8 cellular contexts compared by ENCODE assay signal in genomic region chr3:115146418-115147328, GRCh38. TPM values are rescaled to one million over a fixed set of nuclear protein-coding genes. Genes with fewer than 3 reads are reported as not detected.
DNase-seq lines count a peak whose midpoint lies in the region; ATAC-seq and TF ChIP-seq lines count a peak whose summit lies in the region.

TSS of gene ZBTB20 (minus strand) at chr3:115147288.

- H3K4me1 Mint-ChIP-seq in endodermal cell, result peaks cover 2% of the 10 kb centered on the region
- H3K4me1 Mint-ChIP-seq in mesothelial cell of epicardium, result peaks cover 8% of the 10 kb centered on the region

- H3K9ac ChIP-seq in endodermal cell (ENCODE audit: extremely low read depth, low read length, poor library complexity, severe bottlenecking), result peak within 1 kb of the TSS; percentile 63

- peak within 1 kb of the TSS; percentile 87 for H3K4me3 Mint-ChIP-seq in endodermal cell
- peak within 1 kb of the TSS; percentile 93 for H3K4me3 Mint-ChIP-seq in mesothelial cell of epicardium

- in situ Hi-C loops in ACHN (cut with HindIII; ENCODE audit: low pct_ligation_motif_present, low pct_unique_long_range_greater_than_20kb, low sequenced_read_pairs), result no loop called here

- H3K9me3 ChIP-seq in endodermal cell (ENCODE audit: control insufficient read depth, low read length), result peaks cover 7% of the 10 kb centered on the region

- no peaks in the 10 kb centered on the region for H3K4me1 ChIP-seq in endodermal cell (ENCODE audit: control insufficient read depth, insufficient read depth, low read length)

- no peak for TF ChIP-seq CTCF in endodermal cell (conservative IDR thresholded peaks at IDR 0.05)
- no peak for TF ChIP-seq CTCF in mesothelial cell of epicardium (IDR thresholded peaks at IDR 0.05; ENCODE audit: unreplicated experiment)

- H3K27me3 ChIP-seq in endodermal cell (ENCODE audit: control insufficient read depth, insufficient read depth, low read length, poor library complexity, severe bottlenecking), result no peaks in the 10 kb centered on the region

- H3K4me3 ChIP-seq in endodermal cell (ENCODE audit: low read length), result peak within 1 kb of the TSS; percentile 88

- peak within 1 kb of the TSS; percentile 97 for H3K27ac ChIP-seq in endodermal cell (ENCODE audit: low read depth, low read length)

- DNase-seq in ACHN, result peak; percentile 74
- DNase-seq in NCI-H82 treated with DMSO at 0.1 percent for 48 hours (lab: John Stamatoyannopoulos, UW; ENCODE audit: unreplicated experiment), result peak; percentile 100
- peak; percentile 30 for DNase-seq in activated CD8-positive, alpha-beta memory T cell treated with anti-CD3 and anti-CD28 coated beads, Interleukin-2, amount 50 U/mL, for 1 hour (ENCODE audit: extremely low read depth)
- DNase-seq in endodermal cell, result peak; percentile 87
- DNase-seq in mesothelial cell of epicardium (ENCODE audit: low spot score in 2 of 2, unreplicated experiment in 2 of 2), result peak; percentile 43 to 72
- DNase-seq in stimulated activated CD8-positive, alpha-beta memory T cell treated with anti-CD3 and anti-CD28 coated beads, Interleukin-2, amount 100 ng/mL, for 48 hours (ENCODE audit: low read depth in 2 of 2), result peak; percentile 43 to 47

- WGBS in endodermal cell (ENCODE audit: insufficient coverage in 1 of 2, insufficient read length in 1 of 2), 2 experiments, result 0% methylated on average over 9 to 53 of the region's 72 CpGs

- H3K9me3 Mint-ChIP-seq in endodermal cell, result peaks cover 1% of the 10 kb centered on the region
- peaks cover 4% of the 10 kb centered on the region for H3K9me3 Mint-ChIP-seq in mesothelial cell of epicardium

- no peaks in the 10 kb centered on the region for H3K36me3 Mint-ChIP-seq in endodermal cell (ENCODE audit: low read depth)
- no peaks in the 10 kb centered on the region for H3K36me3 Mint-ChIP-seq in mesothelial cell of epicardium

- no peaks in the 10 kb centered on the region for H3K36me3 ChIP-seq in endodermal cell (ENCODE audit: control insufficient read depth, insufficient read depth, low read length)

- ATAC-seq in GM18907 (IDR thresholded peaks at IDR 0.05; ENCODE audit: unreplicated experiment), result peak; percentile 32
- peak; percentile 23 for ATAC-seq in HG03175 (IDR thresholded peaks at IDR 0.05; ENCODE audit: unreplicated experiment)

- H3K27ac Mint-ChIP-seq in endodermal cell (peak within 1 kb of the TSS; percentile 95), mesothelial cell of epicardium (peak within 1 kb of the TSS; percentile 97)

- H3K27me3 Mint-ChIP-seq in endodermal cell (ENCODE audit: insufficient read depth) (no peaks in the 10 kb centered on the region), mesothelial cell of epicardium (ENCODE audit: low read depth) (no peaks in the 10 kb centered on the region)

RNA-seq across cellular contexts. Expression of gene ZBTB20, which starts in this region (rescaled TPM):
- total RNA-seq in endodermal cell, result 1 to 10 TPM; 1.6 to 2.9 TPM
- polyA plus RNA-seq in endodermal cell (2013, experiment 1 of 2), result 4.8 TPM
- 6.8 TPM for polyA plus RNA-seq in endodermal cell (2013, experiment 2 of 2)
- 27.1 to 30.7 TPM (median 30.4 TPM) in 3 replicates for total RNA-seq in mesothelial cell of epicardium

Comparison
In these comparisons a context has a peak if more than half of its experiments do, and no peak if none do; other contexts are left out.
1. Peak in every context shown above with its lines: DNase-seq, ATAC-seq, H3K4me3 ChIP-seq and H3K27ac ChIP-seq.
2. DNase-seq: peak in every context shown above with its lines; median percentile 100 in NCI-H82 treated with DMSO at 0.1 percent for 48 hours; 87 in endodermal cell; 74 in ACHN; 58 in mesothelial cell of epicardium; 45 in stimulated activated CD8-positive, alpha-beta memory T cell treated with anti-CD3 and anti-CD28 coated beads, Interleukin-2, amount 100 ng/mL, for 48 hours; 30 in activated CD8-positive, alpha-beta memory T cell treated with anti-CD3 and anti-CD28 coated beads, Interleukin-2, amount 50 U/mL, for 1 hour.